In the genomic region with DNA sequence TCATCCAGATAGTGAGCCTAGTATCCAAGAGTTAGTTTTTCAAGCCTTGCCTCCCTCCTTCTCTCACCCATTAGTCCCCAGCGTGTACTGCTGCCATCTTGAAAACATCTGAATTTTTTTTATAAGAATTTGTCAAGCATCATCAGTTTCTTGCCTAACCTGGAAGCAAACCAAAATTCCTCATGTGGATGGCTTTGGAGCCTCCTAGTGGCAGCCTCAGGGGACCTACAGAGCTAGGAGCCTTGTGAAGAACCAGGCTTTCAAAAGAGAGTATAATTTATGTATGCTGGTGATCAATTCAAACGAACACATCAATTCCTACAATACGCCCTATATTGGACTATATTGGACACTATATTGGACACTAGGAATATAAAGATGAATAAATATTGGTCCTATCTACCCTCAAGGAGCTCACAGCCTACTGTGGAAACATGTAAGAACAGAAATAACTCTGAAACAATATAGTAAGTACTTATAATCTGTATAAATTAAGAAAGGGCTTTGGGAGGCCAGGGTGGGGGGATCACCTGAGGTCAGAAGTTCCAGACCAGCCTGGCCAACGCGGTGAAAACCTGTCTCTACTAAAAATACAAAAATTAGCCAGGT, we compare ENCODE assay signal across 8 cellular contexts.
DNase-seq lines count a peak whose midpoint lies in the region; TF ChIP-seq lines count a peak whose summit lies in the region.

No MANE protein-coding gene starts in this region.

- TF ChIP-seq RAD21 in liver (IDR thresholded peaks at IDR 0.05) = peak; percentile 73 to 77

- no peak overlapping the region for H3K4me3 ChIP-seq in KMS-11 (IDR thresholded peaks at IDR 0.05; ENCODE audit: insufficient read depth, low read depth, low read length)
- H3K4me3 ChIP-seq in astrocyte of the spinal cord (ENCODE audit: low read depth, low read length) = no peak overlapping the region
- no peak overlapping the region for H3K4me3 ChIP-seq in liver (ENCODE audit: low read depth in 1 of 3, low read length in 3 of 3)

- no peak overlapping the region for H3K9ac ChIP-seq in KMS-11
- no peak overlapping the region for H3K9ac ChIP-seq in liver (ENCODE audit: low read depth in 1 of 2, low read length in 2 of 2)

- H4K20me1 ChIP-seq in KMS-11 (ENCODE audit: insufficient read depth) = no peaks in the 10 kb centered on the region

- H3K27me3 ChIP-seq in KMS-11 (ENCODE audit: insufficient read depth, low read depth) = no peaks in the 10 kb centered on the region
- H3K27me3 ChIP-seq in liver (ENCODE audit: control insufficient read depth in 4 of 4, insufficient read depth in 4 of 4, low read length in 3 of 4) = peaks cover 0 to 3% (median 0%) of the 10 kb centered on the region in 4 donors

- H3K27ac ChIP-seq in KMS-11 = no peak overlapping the region
- no peak overlapping the region for H3K27ac ChIP-seq in liver (ENCODE audit: low read depth in 1 of 2, low read length in 2 of 2)

- no peak overlapping the region for H2AFZ ChIP-seq in KMS-11 (ENCODE audit: low read depth)

- H3K36me3 ChIP-seq in KMS-11 (ENCODE audit: insufficient read depth) = no peaks in the 10 kb centered on the region
- H3K36me3 ChIP-seq in liver (ENCODE audit: control insufficient read depth in 4 of 4, insufficient read depth in 3 of 4, low read depth in 1 of 4, low read length in 3 of 4) = no peaks in the 10 kb centered on the region

- no peaks in the 10 kb centered on the region for H3K9me3 ChIP-seq in liver (ENCODE audit: control insufficient read depth in 4 of 4, low read length in 3 of 4)

- in situ Hi-C loops in astrocyte of the spinal cord (cut with HindIII; ENCODE audit: low sequenced_read_pairs) = no loop called here

- no peak overlapping the region for H3K4me2 ChIP-seq in KMS-11

- H3K4me1 ChIP-seq in KMS-11 (ENCODE audit: low read depth, poor library complexity, severe bottlenecking) = no peaks in the 10 kb centered on the region
- H3K4me1 ChIP-seq in liver (ENCODE audit: control insufficient read depth in 4 of 4, insufficient read depth in 4 of 4, low read length in 3 of 4) = no peaks in the 10 kb centered on the region

- H3K79me2 ChIP-seq in KMS-11 (ENCODE audit: insufficient read depth, low read depth) = no peaks in the 10 kb centered on the region

- TF ChIP-seq CTCF in KMS-11 (conservative IDR thresholded peaks at IDR 0.05; ENCODE audit: low read depth, low read length) (peak; percentile 56), astrocyte of the spinal cord (IDR thresholded peaks at IDR 0.05; ENCODE audit: low read depth, low read length) (peak; percentile 37), liver (IDR thresholded peaks at IDR 0.05; ENCODE audit: low read depth, low read length, missing input control) (peak; percentile 56)

- 31% methylated on average over 5 of the region's 5 CpGs for WGBS in liver

- DNase-seq in DMS 273 (lab: John Stamatoyannopoulos, UW; ENCODE audit: unreplicated experiment) (peak; percentile 72), DMS 273 treated with DMSO at 0.1 percent for 48 hours (lab: John Stamatoyannopoulos, UW) (no peak), astrocyte of the spinal cord (ENCODE audit: low read depth, low spot score) (peak; percentile 8), NCI-H128 (lab: John Stamatoyannopoulos, UW; ENCODE audit: unreplicated experiment) (no peak), COR-L47 (lab: John Stamatoyannopoulos, UW) (no peak), NCI-H2029 treated with DMSO at 0.1 percent for 48 hours (lab: John Stamatoyannopoulos, UW) (no peak)

TF ChIP-seq in liver, 16 proteins besides CTCF, POLR2A, EP300 and RAD21:
- no peak for TF ChIP-seq YY1 (IDR thresholded peaks at IDR 0.05)
- TF ChIP-seq, protein P1, sequence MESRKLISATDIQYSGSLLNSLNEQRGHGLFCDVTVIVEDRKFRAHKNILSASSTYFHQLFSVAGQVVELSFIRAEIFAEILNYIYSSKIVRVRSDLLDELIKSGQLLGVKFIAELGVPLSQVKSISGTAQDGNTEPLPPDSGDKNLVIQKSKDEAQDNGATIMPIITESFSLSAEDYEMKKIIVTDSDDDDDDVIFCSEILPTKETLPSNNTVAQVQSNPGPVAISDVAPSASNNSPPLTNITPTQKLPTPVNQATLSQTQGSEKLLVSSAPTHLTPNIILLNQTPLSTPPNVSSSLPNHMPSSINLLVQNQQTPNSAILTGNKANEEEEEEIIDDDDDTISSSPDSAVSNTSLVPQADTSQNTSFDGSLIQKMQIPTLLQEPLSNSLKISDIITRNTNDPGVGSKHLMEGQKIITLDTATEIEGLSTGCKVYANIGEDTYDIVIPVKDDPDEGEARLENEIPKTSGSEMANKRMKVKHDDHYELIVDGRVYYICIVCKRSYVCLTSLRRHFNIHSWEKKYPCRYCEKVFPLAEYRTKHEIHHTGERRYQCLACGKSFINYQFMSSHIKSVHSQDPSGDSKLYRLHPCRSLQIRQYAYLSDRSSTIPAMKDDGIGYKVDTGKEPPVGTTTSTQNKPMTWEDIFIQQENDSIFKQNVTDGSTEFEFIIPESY (IDR thresholded peaks at IDR 0.05) = no peak
- no peak for TF ChIP-seq RXRA (IDR thresholded peaks at IDR 0.05)
- TF ChIP-seq HNF4G (IDR thresholded peaks at IDR 0.05) = no peak
- no peak for TF ChIP-seq SP1 (IDR thresholded peaks at IDR 0.05)
- TF ChIP-seq HNF4A (conservative IDR thresholded peaks at IDR 0.05) = no peak
- no peak for TF ChIP-seq JUND (IDR thresholded peaks at IDR 0.05)
- TF ChIP-seq NR2F2 (IDR thresholded peaks at IDR 0.05) = no peak
- TF ChIP-seq EGR1 (IDR thresholded peaks at IDR 0.05; ENCODE audit: low read depth in 2 of 2) = no peak
- TF ChIP-seq, protein P2, sequence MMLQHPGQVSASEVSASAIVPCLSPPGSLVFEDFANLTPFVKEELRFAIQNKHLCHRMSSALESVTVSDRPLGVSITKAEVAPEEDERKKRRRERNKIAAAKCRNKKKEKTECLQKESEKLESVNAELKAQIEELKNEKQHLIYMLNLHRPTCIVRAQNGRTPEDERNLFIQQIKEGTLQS (IDR thresholded peaks at IDR 0.05) = no peak
- TF ChIP-seq, protein P3, sequence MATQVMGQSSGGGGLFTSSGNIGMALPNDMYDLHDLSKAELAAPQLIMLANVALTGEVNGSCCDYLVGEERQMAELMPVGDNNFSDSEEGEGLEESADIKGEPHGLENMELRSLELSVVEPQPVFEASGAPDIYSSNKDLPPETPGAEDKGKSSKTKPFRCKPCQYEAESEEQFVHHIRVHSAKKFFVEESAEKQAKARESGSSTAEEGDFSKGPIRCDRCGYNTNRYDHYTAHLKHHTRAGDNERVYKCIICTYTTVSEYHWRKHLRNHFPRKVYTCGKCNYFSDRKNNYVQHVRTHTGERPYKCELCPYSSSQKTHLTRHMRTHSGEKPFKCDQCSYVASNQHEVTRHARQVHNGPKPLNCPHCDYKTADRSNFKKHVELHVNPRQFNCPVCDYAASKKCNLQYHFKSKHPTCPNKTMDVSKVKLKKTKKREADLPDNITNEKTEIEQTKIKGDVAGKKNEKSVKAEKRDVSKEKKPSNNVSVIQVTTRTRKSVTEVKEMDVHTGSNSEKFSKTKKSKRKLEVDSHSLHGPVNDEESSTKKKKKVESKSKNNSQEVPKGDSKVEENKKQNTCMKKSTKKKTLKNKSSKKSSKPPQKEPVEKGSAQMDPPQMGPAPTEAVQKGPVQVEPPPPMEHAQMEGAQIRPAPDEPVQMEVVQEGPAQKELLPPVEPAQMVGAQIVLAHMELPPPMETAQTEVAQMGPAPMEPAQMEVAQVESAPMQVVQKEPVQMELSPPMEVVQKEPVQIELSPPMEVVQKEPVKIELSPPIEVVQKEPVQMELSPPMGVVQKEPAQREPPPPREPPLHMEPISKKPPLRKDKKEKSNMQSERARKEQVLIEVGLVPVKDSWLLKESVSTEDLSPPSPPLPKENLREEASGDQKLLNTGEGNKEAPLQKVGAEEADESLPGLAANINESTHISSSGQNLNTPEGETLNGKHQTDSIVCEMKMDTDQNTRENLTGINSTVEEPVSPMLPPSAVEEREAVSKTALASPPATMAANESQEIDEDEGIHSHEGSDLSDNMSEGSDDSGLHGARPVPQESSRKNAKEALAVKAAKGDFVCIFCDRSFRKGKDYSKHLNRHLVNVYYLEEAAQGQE (IDR thresholded peaks at IDR 0.05) = no peak
- TF ChIP-seq FOXA1 (IDR thresholded peaks at IDR 0.05) = no peak

Comparison
In these comparisons a context has a peak if more than half of its experiments do, and no peak if none do; other contexts are left out.
1. DNase-seq: peak in DMS 273 (single experiment) and astrocyte of the spinal cord (single experiment); none in DMS 273 treated with DMSO at 0.1 percent for 48 hours (single experiment), NCI-H128 (single experiment), COR-L47 (single experiment) and NCI-H2029 treated with DMSO at 0.1 percent for 48 hours (single experiment).
2. Peak in every context shown above with its lines, with median percentiles within 50 percentile points of each other: CTCF ChIP-seq.